1 cellular context compared by ENCODE assay signal in genomic region chr1:7454052-7454815, GRCh38.
TF ChIP-seq lines count a peak whose summit lies in the region.

No MANE protein-coding gene starts in this region.

TF ChIP-seq in WTC11, 78 proteins besides CTCF, POLR2A, EP300 and RAD21 (continued from another document):
- TF ChIP-seq TEAD4 (CRISPR knock-in tag; IDR thresholded peaks at IDR 0.05) (no peak), OVOL2 (CRISPR knock-in tag; IDR thresholded peaks at IDR 0.05; ENCODE audit: borderline replicate concordance) (no peak), FOXK1 (CRISPR knock-in tag; IDR thresholded peaks at IDR 0.05) (no peak), ZSCAN18 (CRISPR knock-in tag; IDR thresholded peaks at IDR 0.05) (no peak), NR1H2 (CRISPR knock-in tag; IDR thresholded peaks at IDR 0.05) (no peak), CREM (CRISPR knock-in tag; IDR thresholded peaks at IDR 0.05) (no peak), TEAD1 (CRISPR knock-in tag; IDR thresholded peaks at IDR 0.05) (no peak), NFE2L1 (CRISPR knock-in tag; IDR thresholded peaks at IDR 0.05) (no peak), ZNF138 (CRISPR knock-in tag; conservative IDR thresholded peaks at IDR 0.05) (no peak), MXD4 (CRISPR knock-in tag; IDR thresholded peaks at IDR 0.05; ENCODE audit: borderline replicate concordance) (no peak), ELF4 (CRISPR knock-in tag; IDR thresholded peaks at IDR 0.05; ENCODE audit: low read depth) (no peak)
- TF ChIP-seq, protein P1, sequence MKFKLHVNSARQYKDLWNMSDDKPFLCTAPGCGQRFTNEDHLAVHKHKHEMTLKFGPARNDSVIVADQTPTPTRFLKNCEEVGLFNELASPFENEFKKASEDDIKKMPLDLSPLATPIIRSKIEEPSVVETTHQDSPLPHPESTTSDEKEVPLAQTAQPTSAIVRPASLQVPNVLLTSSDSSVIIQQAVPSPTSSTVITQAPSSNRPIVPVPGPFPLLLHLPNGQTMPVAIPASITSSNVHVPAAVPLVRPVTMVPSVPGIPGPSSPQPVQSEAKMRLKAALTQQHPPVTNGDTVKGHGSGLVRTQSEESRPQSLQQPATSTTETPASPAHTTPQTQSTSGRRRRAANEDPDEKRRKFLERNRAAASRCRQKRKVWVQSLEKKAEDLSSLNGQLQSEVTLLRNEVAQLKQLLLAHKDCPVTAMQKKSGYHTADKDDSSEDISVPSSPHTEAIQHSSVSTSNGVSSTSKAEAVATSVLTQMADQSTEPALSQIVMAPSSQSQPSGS (CRISPR knock-in tag; IDR thresholded peaks at IDR 0.05; ENCODE audit: borderline replicate concordance, low read depth) = no peak
- TF ChIP-seq, protein P2, sequence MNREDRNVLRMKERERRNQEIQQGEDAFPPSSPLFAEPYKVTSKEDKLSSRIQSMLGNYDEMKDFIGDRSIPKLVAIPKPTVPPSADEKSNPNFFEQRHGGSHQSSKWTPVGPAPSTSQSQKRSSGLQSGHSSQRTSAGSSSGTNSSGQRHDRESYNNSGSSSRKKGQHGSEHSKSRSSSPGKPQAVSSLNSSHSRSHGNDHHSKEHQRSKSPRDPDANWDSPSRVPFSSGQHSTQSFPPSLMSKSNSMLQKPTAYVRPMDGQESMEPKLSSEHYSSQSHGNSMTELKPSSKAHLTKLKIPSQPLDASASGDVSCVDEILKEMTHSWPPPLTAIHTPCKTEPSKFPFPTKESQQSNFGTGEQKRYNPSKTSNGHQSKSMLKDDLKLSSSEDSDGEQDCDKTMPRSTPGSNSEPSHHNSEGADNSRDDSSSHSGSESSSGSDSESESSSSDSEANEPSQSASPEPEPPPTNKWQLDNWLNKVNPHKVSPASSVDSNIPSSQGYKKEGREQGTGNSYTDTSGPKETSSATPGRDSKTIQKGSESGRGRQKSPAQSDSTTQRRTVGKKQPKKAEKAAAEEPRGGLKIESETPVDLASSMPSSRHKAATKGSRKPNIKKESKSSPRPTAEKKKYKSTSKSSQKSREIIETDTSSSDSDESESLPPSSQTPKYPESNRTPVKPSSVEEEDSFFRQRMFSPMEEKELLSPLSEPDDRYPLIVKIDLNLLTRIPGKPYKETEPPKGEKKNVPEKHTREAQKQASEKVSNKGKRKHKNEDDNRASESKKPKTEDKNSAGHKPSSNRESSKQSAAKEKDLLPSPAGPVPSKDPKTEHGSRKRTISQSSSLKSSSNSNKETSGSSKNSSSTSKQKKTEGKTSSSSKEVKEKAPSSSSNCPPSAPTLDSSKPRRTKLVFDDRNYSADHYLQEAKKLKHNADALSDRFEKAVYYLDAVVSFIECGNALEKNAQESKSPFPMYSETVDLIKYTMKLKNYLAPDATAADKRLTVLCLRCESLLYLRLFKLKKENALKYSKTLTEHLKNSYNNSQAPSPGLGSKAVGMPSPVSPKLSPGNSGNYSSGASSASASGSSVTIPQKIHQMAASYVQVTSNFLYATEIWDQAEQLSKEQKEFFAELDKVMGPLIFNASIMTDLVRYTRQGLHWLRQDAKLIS (CRISPR knock-in tag; IDR thresholded peaks at IDR 0.05; ENCODE audit: borderline replicate concordance) = no peak
TF ChIP-seq in WTC11: peak in this region for 0.
